In the genomic region with DNA sequence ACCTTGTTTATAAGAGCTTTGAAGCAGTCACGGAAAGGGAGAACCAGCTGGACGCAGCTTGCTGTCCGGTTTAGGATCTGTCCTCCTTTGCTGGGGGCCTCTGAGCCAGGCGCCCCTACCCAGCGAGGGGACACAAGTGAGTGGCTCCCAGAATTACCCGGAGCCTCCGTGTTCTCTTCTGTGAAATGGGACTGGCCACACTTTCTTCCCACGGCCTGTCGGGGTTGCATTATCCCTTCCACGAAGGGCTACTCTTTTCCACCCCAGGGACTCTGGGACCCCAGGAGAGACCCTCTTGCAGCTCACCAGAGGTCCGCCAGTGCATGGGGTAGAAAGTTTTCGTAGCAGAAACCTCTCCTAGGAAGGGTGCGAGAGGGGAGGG, we compare ENCODE assay signal across 8 cellular contexts. TPM values are rescaled to one million over a fixed set of nuclear protein-coding genes. Genes with fewer than 3 reads are reported as not detected.
A peak's percentile ranks its signal among the peaks of the same experiment; 100 is the strongest.
DNase-seq lines count a peak whose midpoint lies in the region; ATAC-seq and TF ChIP-seq lines count a peak whose summit lies in the region.

No MANE protein-coding gene starts in this region.

- peaks cover 3% of the 10 kb centered on the region for H3K27me3 Mint-ChIP-seq in endothelial cell (ENCODE audit: unreplicated experiment)

- TF ChIP-seq POLR2A in NB4 (IDR thresholded peaks at IDR 0.05; ENCODE audit: extremely low read depth, insufficient read length) (no peak), ovary (IDR thresholded peaks at IDR 0.05) (no peak)

- peaks cover 5% of the 10 kb centered on the region for H3K4me1 ChIP-seq in ovary (ENCODE audit: insufficient read depth)

- intact Hi-C loops in ovary (cut with DNase I) = no loop called here

- POLR2A ChIA-PET in BJ (lab: Charles Lee) = interaction anchor here (0.6 kb wide), 1 partner anchor 8 kb away, joined by 3 read pairs; no protein-coding TSS in a partner anchor

- H3K36me3 ChIP-seq in BJ (ENCODE audit: control insufficient read depth, insufficient read depth, low read length) = no peaks in the 10 kb centered on the region; the same call in 1 of the 2 replicates
- H3K36me3 ChIP-seq in ovary = no peaks in the 10 kb centered on the region

- ATAC-seq in HG03175 (IDR thresholded peaks at IDR 0.05; ENCODE audit: unreplicated experiment) (no peak), left lobe of liver (no peak)

- H3K36me3 Mint-ChIP-seq in endothelial cell (ENCODE audit: low read depth, unreplicated experiment) = peaks cover 21% of the 10 kb centered on the region

- H3K4me1 Mint-ChIP-seq in endothelial cell (ENCODE audit: unreplicated experiment) = peaks cover 15% of the 10 kb centered on the region

- H3K27me3 ChIP-seq in BJ (ENCODE audit: control insufficient read depth, insufficient read depth, low read length) (no peaks in the 10 kb centered on the region), ovary (no peaks in the 10 kb centered on the region)

- peak overlapping the region; percentile 80 for H3K4me3 Mint-ChIP-seq in endothelial cell (ENCODE audit: unreplicated experiment)

- peak overlapping the region; percentile 81 for H3K27ac Mint-ChIP-seq in endothelial cell (ENCODE audit: unreplicated experiment)

- WGBS in ovary, 3 donors = 45% methylated on average over 13 of the region's 13 CpGs

- H3K9me3 Mint-ChIP-seq in endothelial cell (ENCODE audit: unreplicated experiment) = no peaks in the 10 kb centered on the region

- no peak for TF ChIP-seq CTCF in BJ (IDR thresholded peaks at IDR 0.05; ENCODE audit: insufficient read depth, low read depth, low read length)
- no peak for TF ChIP-seq CTCF in NB4 (IDR thresholded peaks at IDR 0.05; ENCODE audit: low read depth, low read length)
- no peak for TF ChIP-seq CTCF in endothelial cell (IDR thresholded peaks at IDR 0.05; ENCODE audit: unreplicated experiment)
- TF ChIP-seq CTCF in ovary (IDR thresholded peaks at IDR 0.05) = no peak

- no peak for TF ChIP-seq EP300 in ovary (IDR thresholded peaks at IDR 0.05)

- CTCF ChIA-PET in BJ (lab: Yijun Ruan, JAX) = interaction anchor here (1.0 to 1.1 kb wide), 2 partner anchors 10 to 17 kb away, joined by 4 to 5 read pairs; no protein-coding TSS in a partner anchor

- H3K4me3 ChIP-seq in BJ (ENCODE audit: low read depth, low read length) (peak overlapping the region; percentile 67), NB4 (ENCODE audit: low read depth, low read length) (peak overlapping the region; percentile 75), ovary (peak overlapping the region; percentile 70)

- H3K27ac ChIP-seq in ovary = no peak overlapping the region

- no peaks in the 10 kb centered on the region for H3K9me3 ChIP-seq in ovary

- DNase-seq in BJ (ENCODE audit: low read depth) (no peak), NB4 (ENCODE audit: low read depth) (no peak), endothelial cell (ENCODE audit: low spot score) (no peak), ovary (no peak), islet precursor cell (no peak), MV-4-11 (lab: John Stamatoyannopoulos, UW) (no peak), left lobe of liver (ENCODE audit: low spot score) (no peak)

RNA-seq across cellular contexts. Expression of a gene that starts 0.5 kb away (rescaled TPM):
- polyA plus RNA-seq in BJ (2011; rRNA removed) (5.0 and 10.3 TPM in 2 replicates), ovary (10 to 100 TPM in 1 of 2 donors, 1 to 10 TPM in 1; 3.9 to 12.9 TPM)
- 8.2 and 11.3 TPM in 2 replicates for polyA minus RNA-seq in BJ (2011; rRNA and poly(A)+ RNA removed)
- total RNA-seq in endothelial cell (ENCODE audit: unreplicated experiment) (98.4 TPM), ovary (10 to 100 TPM; 11.0 to 43.3 (median 25.9) TPM), left lobe of liver (1.2 TPM)

RNA-seq across cellular contexts. Expression of a gene that starts 43.2 kb away (rescaled TPM):
- 18.0 and 25.1 TPM in 2 replicates for polyA plus RNA-seq in BJ (2011; rRNA removed)
- 11.6 and 12.0 TPM in 2 replicates for polyA minus RNA-seq in BJ (2011; rRNA and poly(A)+ RNA removed)
- total RNA-seq in endothelial cell (ENCODE audit: unreplicated experiment) = 80.6 TPM
- 100 to 1,000 TPM in 1 of 7 donors, 10 to 100 TPM in 6; 26.6 to 139 (median 48.8) TPM for total RNA-seq in ovary
- 10 to 100 TPM; 26.2 to 55.4 TPM for polyA plus RNA-seq in ovary
- 4.7 TPM for total RNA-seq in left lobe of liver

RNA-seq across cellular contexts. Expression of a gene that starts 44.9 kb away (rescaled TPM):
- polyA plus RNA-seq in BJ (2011; rRNA removed) (not detected in 2 replicates), ovary (not detected)
- not detected in 2 replicates for polyA minus RNA-seq in BJ (2011; rRNA and poly(A)+ RNA removed)
- total RNA-seq in endothelial cell (ENCODE audit: unreplicated experiment) (not detected), ovary (1 to 10 TPM in 2 of 7 donors, under 1 TPM in 2, not detected in 3; 0.33 to 5.3 (median 2.7) TPM), left lobe of liver (not detected)
